In genomic region chr5:140834439-140835008, GRCh38 we compare ENCODE assay signal across 6 cellular contexts. TPM values are rescaled to one million over a fixed set of nuclear protein-coding genes. Genes with fewer than 3 reads are reported as not detected.
"Had no signal": no experiment of that assay in that cellular context is flagged by ENCODE, and none has a peak within 500 bp of the region (broad histone marks: within the 10 kb centered on the region; RNA-seq: fewer than 3 reads in every experiment).

No MANE protein-coding gene starts in this region.

RNA-seq across cellular contexts. Expression of gene PCDHA7, which starts 0.5 kb away (rescaled TPM):
- total RNA-seq: activated T-helper 17 cell treated with anti-CD3 and anti-CD28 coated beads, Interleukin-2, amount 50 U/mL, for 72 hours; ascending aorta; natural killer cell; T-cell had no signal

RNA-seq across cellular contexts. Expression of gene PCDHA8, which starts 6.5 kb away (rescaled TPM):
- total RNA-seq: activated T-helper 17 cell treated with anti-CD3 and anti-CD28 coated beads, Interleukin-2, amount 50 U/mL, for 72 hours; ascending aorta; kidney epithelial cell; left ventricle myocardium superior; natural killer cell; T-cell had no signal

RNA-seq across cellular contexts. Expression of gene PCDHA6, which starts 6.8 kb away (rescaled TPM):
- total RNA-seq: activated T-helper 17 cell treated with anti-CD3 and anti-CD28 coated beads, Interleukin-2, amount 50 U/mL, for 72 hours; ascending aorta; left ventricle myocardium superior; natural killer cell; T-cell had no signal

RNA-seq across cellular contexts. Expression of gene PCDHA5, which starts 13.1 kb away (rescaled TPM):
- total RNA-seq: activated T-helper 17 cell treated with anti-CD3 and anti-CD28 coated beads, Interleukin-2, amount 50 U/mL, for 72 hours; ascending aorta; kidney epithelial cell; left ventricle myocardium superior; natural killer cell; T-cell had no signal

RNA-seq across cellular contexts. Expression of gene PCDHA9, which starts 13.7 kb away (rescaled TPM):
- total RNA-seq: activated T-helper 17 cell treated with anti-CD3 and anti-CD28 coated beads, Interleukin-2, amount 50 U/mL, for 72 hours; ascending aorta; left ventricle myocardium superior; natural killer cell; T-cell had no signal
